ENCODE assay signal across 16 cellular contexts in genomic region chr1:42723511-42723910, GRCh38. TPM values are rescaled to one million over a fixed set of nuclear protein-coding genes. Genes with fewer than 3 reads are reported as not detected.
"Had no signal": no experiment of that assay in that cellular context is flagged by ENCODE, and none has a peak within 500 bp of the region (broad histone marks: within the 10 kb centered on the region; RNA-seq: fewer than 3 reads in every experiment).

No MANE protein-coding gene starts in this region.

- H3K4me3 ChIP-seq: adrenal gland, body of pancreas, ovary, thoracic aorta had no signal

- H3K36me3 Mint-ChIP-seq: immature natural killer cell had no signal

- DNase-seq: activated CD4-positive, alpha-beta memory T cell treated with anti-CD3 and anti-CD28 coated beads, Interleukin-2, amount 10 ng/mL, durations not matched to agents 7 days and 5 days; activated CD4-positive, CD25-positive, alpha-beta regulatory T cell; activated naive CD4-positive, alpha-beta T cell treated with anti-CD3 and anti-CD28 coated beads for 36 hours; adrenal gland; body of pancreas; cerebellar nuclear complex; dermis blood vessel endothelial cell; endodermal cell; immature natural killer cell; ovary; stimulated activated CD4-positive, alpha-beta T cell treated with anti-CD3 and anti-CD28 coated beads, Interleukin-12 subunit alpha, Interleukin-12 subunit beta, amount 100 ng/mL, for 4 hours; stimulated activated naive CD8-positive, alpha-beta T cell treated with anti-CD3 and anti-CD28 coated beads, Interleukin-15, amount 100 ng/mL, for 72 hours had no signal

- H3K9me3 Mint-ChIP-seq: activated CD4-positive, alpha-beta memory T cell treated with anti-CD3 and anti-CD28 coated beads, Interleukin-2, amount 10 ng/mL, durations not matched to agents 7 days and 5 days; activated naive CD4-positive, alpha-beta T cell treated with anti-CD3 and anti-CD28 coated beads for 36 hours; immature natural killer cell; stimulated activated naive CD8-positive, alpha-beta T cell treated with anti-CD3 and anti-CD28 coated beads, Interleukin-15, amount 100 ng/mL, for 72 hours; T-helper 1 cell treated with Interleukin-12 subunit alpha and Interleukin-12 subunit beta and Interleukin-4 antibody, amounts not matched to agents 30 μg/mL and 1 μg/mL, for 36 hours had no signal

- ATAC-seq: body of pancreas; left lobe of liver; SK-N-SH treated with all-trans-retinoic acid at 6 μM for 48 hours; stimulated activated naive CD8-positive, alpha-beta T cell treated with anti-CD3 and anti-CD28 coated beads, Interleukin-15, amount 100 ng/mL, for 72 hours had no signal

- H3K4me1 Mint-ChIP-seq: activated CD4-positive, alpha-beta memory T cell treated with anti-CD3 and anti-CD28 coated beads, Interleukin-2, amount 10 ng/mL, durations not matched to agents 7 days and 5 days; immature natural killer cell had no signal

- H3K4me3 Mint-ChIP-seq: activated CD4-positive, alpha-beta memory T cell treated with anti-CD3 and anti-CD28 coated beads, Interleukin-2, amount 10 ng/mL, durations not matched to agents 7 days and 5 days; activated naive CD4-positive, alpha-beta T cell treated with anti-CD3 and anti-CD28 coated beads for 36 hours; endodermal cell; stimulated activated naive CD8-positive, alpha-beta T cell treated with anti-CD3 and anti-CD28 coated beads, Interleukin-15, amount 100 ng/mL, for 72 hours; T-helper 1 cell treated with Interleukin-12 subunit alpha and Interleukin-12 subunit beta and Interleukin-4 antibody, amounts not matched to agents 30 μg/mL and 1 μg/mL, for 36 hours had no signal

- H3K27ac Mint-ChIP-seq: activated CD4-positive, alpha-beta memory T cell treated with anti-CD3 and anti-CD28 coated beads, Interleukin-2, amount 10 ng/mL, durations not matched to agents 7 days and 5 days; activated naive CD4-positive, alpha-beta T cell treated with anti-CD3 and anti-CD28 coated beads for 36 hours; endodermal cell; stimulated activated naive CD8-positive, alpha-beta T cell treated with anti-CD3 and anti-CD28 coated beads, Interleukin-15, amount 100 ng/mL, for 72 hours; T-helper 1 cell treated with Interleukin-12 subunit alpha and Interleukin-12 subunit beta and Interleukin-4 antibody, amounts not matched to agents 30 μg/mL and 1 μg/mL, for 36 hours had no signal

- H3K27me3 Mint-ChIP-seq: stimulated activated naive CD8-positive, alpha-beta T cell treated with anti-CD3 and anti-CD28 coated beads, Interleukin-15, amount 100 ng/mL, for 72 hours had no signal

RNA-seq across cellular contexts. Expression of gene CLDN19, which starts 16.5 kb away (rescaled TPM):
- total RNA-seq: activated CD4-positive, alpha-beta memory T cell treated with anti-CD3 and anti-CD28 coated beads, Interleukin-2, amount 10 ng/mL, durations not matched to agents 7 days and 5 days; activated naive CD4-positive, alpha-beta T cell treated with anti-CD3 and anti-CD28 coated beads for 36 hours; body of pancreas; dermis blood vessel endothelial cell; left lobe of liver had no signal
